ENCODE assay signal across 8 cellular contexts in the genomic region with DNA sequence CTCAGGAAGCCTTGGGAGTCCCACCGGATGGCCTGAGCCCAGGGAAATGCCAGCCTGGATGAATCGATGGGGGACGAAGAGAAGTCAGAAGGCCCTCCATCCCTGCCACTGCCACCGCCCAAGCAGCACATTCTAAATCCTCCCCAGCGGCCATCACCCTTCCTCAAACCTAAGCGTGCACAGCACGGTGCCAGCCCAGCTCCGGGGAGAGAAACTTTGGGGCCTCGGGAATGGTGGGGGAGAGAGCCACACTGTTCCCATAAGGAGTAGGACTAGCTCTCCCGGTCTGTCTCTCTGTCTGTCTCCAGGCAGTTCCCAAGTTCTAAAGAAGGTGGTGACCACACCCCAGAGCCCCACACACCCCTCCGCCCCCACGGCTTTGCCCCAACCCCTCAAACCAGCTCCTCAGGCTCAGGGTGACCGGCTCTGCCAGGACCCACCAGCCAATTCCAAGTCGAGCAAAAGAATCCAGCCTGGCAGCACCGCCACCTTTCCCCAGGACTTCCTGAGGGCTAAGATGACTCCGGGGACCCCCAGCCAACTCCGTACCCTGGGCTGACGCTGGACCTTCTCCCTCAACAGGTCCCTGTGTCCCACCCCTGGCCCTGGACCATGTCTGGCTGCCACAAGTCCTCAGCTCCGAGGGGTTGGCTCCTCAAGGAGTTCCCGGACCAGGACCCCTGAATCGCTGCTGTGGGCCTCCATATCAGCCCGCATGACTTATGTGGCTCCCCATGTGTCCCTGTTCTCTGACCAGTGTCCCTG. TPM values are rescaled to one million over a fixed set of nuclear protein-coding genes. Genes with fewer than 3 reads are reported as not detected.
A peak's percentile ranks its signal among the peaks of the same experiment; 100 is the strongest.
DNase-seq lines count a peak whose midpoint lies in the region; ATAC-seq and TF ChIP-seq lines count a peak whose summit lies in the region.

No MANE protein-coding gene starts in this region.

- peak overlapping the region; percentile 73 for H3K9ac ChIP-seq in KMS-11
- H3K9ac ChIP-seq in colonic mucosa (ENCODE audit: low read depth in 2 of 2, low read length in 2 of 2) = peak overlapping the region; percentile 99

- peak overlapping the region; percentile 99 for H3K4me2 ChIP-seq in KMS-11

- peak overlapping the region; percentile 98 for H3K4me3 ChIP-seq in AG04449 (ENCODE audit: low read depth, low read length)
- no peak overlapping the region for H3K4me3 ChIP-seq in KMS-11 (IDR thresholded peaks at IDR 0.05; ENCODE audit: insufficient read depth, low read depth, low read length)
- peak overlapping the region; percentile 67 for H3K4me3 ChIP-seq in colonic mucosa
- peak overlapping the region; percentile 90 to 100 for H3K4me3 ChIP-seq in muscle layer of duodenum (ENCODE audit: low read depth in 1 of 2, low read length in 2 of 2)

- intact Hi-C loops in colonic mucosa (cut with DNase I) = loop anchor here (5.0 kb wide), 2 partner anchors 47 to 122 kb away; no protein-coding TSS in a partner anchor

- peaks cover 60% of the 10 kb centered on the region for H3K4me1 ChIP-seq in KMS-11 (ENCODE audit: low read depth, poor library complexity, severe bottlenecking)
- H3K4me1 ChIP-seq in colonic mucosa = peaks cover 63% of the 10 kb centered on the region
- peaks cover 26 to 62% of the 10 kb centered on the region in 2 donors for H3K4me1 ChIP-seq in muscle layer of duodenum (ENCODE audit: control insufficient read depth in 1 of 2, insufficient read depth in 2 of 2, low read length in 2 of 2)

- peaks cover 76% of the 10 kb centered on the region for H3K79me2 ChIP-seq in KMS-11 (ENCODE audit: insufficient read depth, low read depth)

- TF ChIP-seq CTCF in AG04449 (IDR thresholded peaks at IDR 0.05; ENCODE audit: insufficient read depth, low read length, missing control alignments) (no peak), KMS-11 (conservative IDR thresholded peaks at IDR 0.05; ENCODE audit: low read depth, low read length) (no peak), colonic mucosa (IDR thresholded peaks at IDR 0.05) (no peak)

- DNase-seq in AG04449 (ENCODE audit: low read depth, low spot score) (no peak), colonic mucosa (peak; percentile 43), NCI-H1694 (lab: John Stamatoyannopoulos, UW) (no peak), NCI-H1105 (lab: John Stamatoyannopoulos, UW) (no peak)
- DNase-seq in activated CD4-positive, CD25-positive, alpha-beta regulatory T cell treated with anti-CD3 and anti-CD28 coated beads, Interleukin-2, amount 50 U/mL, for 72 hours = no peak

- no peak for ATAC-seq in HG02763 (IDR thresholded peaks at IDR 0.05; ENCODE audit: unreplicated experiment)

- H3K9me3 ChIP-seq in colonic mucosa = no peaks in the 10 kb centered on the region
- no peaks in the 10 kb centered on the region for H3K9me3 ChIP-seq in muscle layer of duodenum (ENCODE audit: control insufficient read depth in 1 of 2, low read length in 2 of 2)

- CTCF ChIA-PET in AG04449 (lab: Yijun Ruan, JAX) = interaction anchor here (0.9 to 16.0 kb wide), 23 partner anchors 9 to 203 kb away, joined by 3 to 320 read pairs (median 7); a partner anchor contains a TSS

- peaks cover 24% of the 10 kb centered on the region for H4K20me1 ChIP-seq in KMS-11 (ENCODE audit: insufficient read depth)

- H2AFZ ChIP-seq in KMS-11 (ENCODE audit: low read depth) = no peak overlapping the region

- peak overlapping the region; percentile 79 for H3K27ac ChIP-seq in KMS-11
- H3K27ac ChIP-seq in colonic mucosa = peak overlapping the region; percentile 96
- peak overlapping the region; percentile 94 for H3K27ac ChIP-seq in muscle layer of duodenum (ENCODE audit: low read length)

- H3K36me3 ChIP-seq in KMS-11 (ENCODE audit: insufficient read depth) (no peaks in the 10 kb centered on the region), colonic mucosa (no peaks in the 10 kb centered on the region), muscle layer of duodenum (ENCODE audit: control insufficient read depth in 1 of 2, insufficient read depth in 2 of 2, low read length in 2 of 2) (no peaks in the 10 kb centered on the region)

- POLR2A ChIA-PET in AG04449 (lab: Yijun Ruan, JAX) = interaction anchor here (1.1 to 4.3 kb wide), 11 partner anchors 10 to 149 kb away, joined by 3 to 77 read pairs (median 8); a partner anchor contains a TSS

- no peaks in the 10 kb centered on the region for H3K27me3 ChIP-seq in KMS-11 (ENCODE audit: insufficient read depth, low read depth)
- no peaks in the 10 kb centered on the region for H3K27me3 ChIP-seq in colonic mucosa
- H3K27me3 ChIP-seq in muscle layer of duodenum (ENCODE audit: low read depth, low read length) = no peaks in the 10 kb centered on the region

RNA-seq across cellular contexts. Expression of a gene that starts 2.7 kb away (rescaled TPM):
- total RNA-seq in colonic mucosa = 100 to 1,000 TPM; 458 to 631 TPM

RNA-seq across cellular contexts. Expression of a gene that starts 29.8 kb away (rescaled TPM):
- total RNA-seq in colonic mucosa = 1,000 to 10,000 TPM; 1,328 to 1,358 TPM

RNA-seq across cellular contexts. Expression of a gene that starts 47.5 kb away (rescaled TPM):
- 10 to 100 TPM; 11.1 to 26.2 TPM for total RNA-seq in colonic mucosa

RNA-seq across cellular contexts. Expression of a gene that starts 57.8 kb away (rescaled TPM):
- total RNA-seq in colonic mucosa = 100 to 1,000 TPM in 1 of 2 donors, 10 to 100 TPM in 1; 91.0 to 133 TPM
